8 cellular contexts compared by ENCODE assay signal in genomic region chr2:102033028-102033749, GRCh38. TPM values are rescaled to one million over a fixed set of nuclear protein-coding genes. Genes with fewer than 3 reads are reported as not detected.
DNase-seq lines count a peak whose midpoint lies in the region; ATAC-seq and TF ChIP-seq lines count a peak whose summit lies in the region.

No MANE protein-coding gene starts in this region.

- no peak for TF ChIP-seq CTCF in osteoblast (IDR thresholded peaks at IDR 0.05; ENCODE audit: extremely low read depth, low read depth, low read length)

- H3K27me3 Mint-ChIP-seq in T-helper 17 cell = no peaks in the 10 kb centered on the region

- H3K27me3 ChIP-seq in osteoblast (ENCODE audit: insufficient read depth, low read length) = no peaks in the 10 kb centered on the region

- peaks cover 25% of the 10 kb centered on the region for H3K4me1 Mint-ChIP-seq in T-helper 17 cell

- peak overlapping the region; percentile 82 for H3K4me3 Mint-ChIP-seq in T-helper 17 cell

- peak overlapping the region; percentile 53 for H3K27ac ChIP-seq in osteoblast (ENCODE audit: low read depth, low read length)

- peaks cover 43% of the 10 kb centered on the region for H3K4me1 ChIP-seq in osteoblast (ENCODE audit: insufficient read depth, low read length)

- no peaks in the 10 kb centered on the region for H3K9me3 ChIP-seq in T-helper 17 cell (ENCODE audit: control insufficient read depth, low read length, poor library complexity, severe bottlenecking)
- H3K9me3 ChIP-seq in osteoblast (ENCODE audit: low read depth, low read length) = no peaks in the 10 kb centered on the region

- peak; percentile 39 for DNase-seq in NK-92 treated with Interleukin-12 subunit alpha and Interleukin-12 subunit beta, amount 100 ng/mL, for 24 hours (lab: John Stamatoyannopoulos, UW)
- DNase-seq in NK-92 (lab: John Stamatoyannopoulos, UW; ENCODE audit: unreplicated experiment) (no peak), T-helper 17 cell (no peak), fibroblast of peridontal ligament (ENCODE audit: extremely low read depth) (peak; percentile 85), osteoblast (ENCODE audit: insufficient read length, low spot score, missing footprints) (no peak)
- no peak for DNase-seq in activated CD4-positive, CD25-positive, alpha-beta regulatory T cell treated with anti-CD3 and anti-CD28 coated beads, Interleukin-2, amount 50 U/mL, for 72 hours
- no peak for DNase-seq in activated effector memory CD4-positive, alpha-beta T cell treated with anti-CD3 and anti-CD28 coated beads, Interleukin-2, amount 50 U/mL, for 16 hours

- H3K36me3 Mint-ChIP-seq in T-helper 17 cell (ENCODE audit: low read depth) = no peaks in the 10 kb centered on the region

- H4K20me1 ChIP-seq in osteoblast (ENCODE audit: insufficient read depth, low read length) = no peaks in the 10 kb centered on the region

- H3K27ac Mint-ChIP-seq in T-helper 17 cell = peak overlapping the region; percentile 89

- H3K4me2 ChIP-seq in osteoblast (ENCODE audit: insufficient read depth, low read length) = peak overlapping the region; percentile 17

- H3K4me3 ChIP-seq in osteoblast (ENCODE audit: insufficient read depth, low read length) = no peak overlapping the region

- H3K36me3 ChIP-seq in osteoblast (ENCODE audit: insufficient read depth, low read length) = no peaks in the 10 kb centered on the region

- peak overlapping the region; percentile 72 for H2AFZ ChIP-seq in osteoblast (ENCODE audit: low read length)

- ATAC-seq in HG03175 (IDR thresholded peaks at IDR 0.05; ENCODE audit: unreplicated experiment) = peak; percentile 83
- ATAC-seq in T-helper 17 cell = peak; percentile 57

- no peaks in the 10 kb centered on the region for H3K79me2 ChIP-seq in osteoblast (ENCODE audit: insufficient read depth, low read length)

RNA-seq across cellular contexts. Expression of gene IL1R2, which starts 41.4 kb away (rescaled TPM):
- 1 to 10 TPM; 1.1 to 1.9 TPM for total RNA-seq in T-helper 17 cell
- 0.36 and 0.88 TPM in 2 replicates for total RNA-seq in osteoblast

Comparison
In these comparisons a context has a peak if more than half of its experiments do, and no peak if none do; other contexts are left out.
1. DNase-seq: peak in NK-92 treated with Interleukin-12 subunit alpha and Interleukin-12 subunit beta, amount 100 ng/mL, for 24 hours (single experiment) and fibroblast of peridontal ligament (single experiment); none in NK-92 (single experiment), T-helper 17 cell (0 of 3), osteoblast (single experiment), activated CD4-positive, CD25-positive, alpha-beta regulatory T cell treated with anti-CD3 and anti-CD28 coated beads, Interleukin-2, amount 50 U/mL, for 72 hours (single experiment) and activated effector memory CD4-positive, alpha-beta T cell treated with anti-CD3 and anti-CD28 coated beads, Interleukin-2, amount 50 U/mL, for 16 hours (single experiment).